ENCODE assay signal across 10 cellular contexts in the genomic region with DNA sequence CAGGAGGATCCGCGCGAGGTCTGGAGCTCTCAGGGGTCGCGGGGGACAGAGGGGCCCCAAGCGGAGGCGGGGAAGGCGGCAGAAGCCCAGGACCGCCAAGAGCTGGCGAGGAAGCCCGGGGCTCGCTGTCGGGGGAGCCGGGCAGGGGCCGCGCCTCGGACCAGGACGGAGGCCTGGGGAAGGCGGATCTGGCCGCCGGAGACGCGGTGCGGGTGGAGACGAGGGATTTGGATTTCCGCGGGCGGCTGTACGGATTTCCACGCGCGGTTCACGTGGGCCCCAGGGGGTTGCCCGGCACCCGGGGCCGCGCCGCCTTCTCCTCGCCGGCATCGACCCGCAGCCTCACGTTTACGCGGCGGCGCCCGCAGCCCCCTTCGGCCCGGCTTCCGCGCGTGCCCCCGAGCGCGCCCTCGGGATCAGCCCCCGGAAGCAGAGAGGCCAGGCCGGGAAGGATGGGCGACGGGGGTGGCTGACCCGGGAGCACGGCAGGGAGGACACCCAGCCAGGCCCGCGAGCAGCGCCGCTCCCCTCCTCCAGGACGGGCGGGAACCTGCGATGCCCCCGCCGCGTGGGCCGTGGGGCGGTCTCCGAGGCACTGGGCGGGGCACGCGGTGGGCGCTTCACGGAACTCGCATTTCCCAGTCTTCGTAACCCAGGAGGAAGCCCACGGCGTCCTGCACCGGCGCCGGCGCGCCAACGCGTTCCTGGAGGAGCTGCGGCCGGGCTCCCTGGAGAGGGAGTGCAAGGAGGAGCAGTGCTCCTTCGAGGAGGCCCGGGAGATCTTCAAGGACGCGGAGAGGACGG. TPM values are rescaled to one million over a fixed set of nuclear protein-coding genes. Genes with fewer than 3 reads are reported as not detected.
A peak's percentile ranks its signal among the peaks of the same experiment; 100 is the strongest.
DNase-seq lines count a peak whose midpoint lies in the region; ATAC-seq and TF ChIP-seq lines count a peak whose summit lies in the region.
"Had no signal": no experiment of that assay in that cellular context is flagged by ENCODE, and none has a peak within 500 bp of the region (broad histone marks: within the 10 kb centered on the region; RNA-seq: fewer than 3 reads in every experiment).

No MANE protein-coding gene starts in this region.

- DNase-seq in AG04449 (ENCODE audit: low read depth, low spot score) (no peak), WTC11 (ENCODE audit: low spot score) (peak; percentile 31), esophagus squamous epithelium (lab: John Stamatoyannopoulos, UW) (no peak), osteoblast (ENCODE audit: insufficient read length, low spot score, missing footprints) (peak; percentile 89), D341Med (ENCODE audit: low spot score) (no peak), GM10266 (ENCODE audit: extremely low spot score) (no peak)
- DNase-seq: SIG-M5 had no signal

- intact Hi-C loops in esophagus squamous epithelium (cut with DNase I): no loop called here

- no peak overlapping the region for H3K27ac ChIP-seq in esophagus squamous epithelium
- no peak overlapping the region for H3K27ac ChIP-seq in osteoblast (ENCODE audit: low read depth, low read length)

- peak overlapping the region; percentile 33 for H3K4me3 ChIP-seq in AG04449 (ENCODE audit: low read depth, low read length)
- H3K4me3 ChIP-seq in esophagus squamous epithelium: peak overlapping the region; percentile 17 to 66 (median 42)
- H3K4me3 ChIP-seq in osteoblast (ENCODE audit: insufficient read depth, low read length): no peak overlapping the region

- H4K20me1 ChIP-seq in osteoblast (ENCODE audit: insufficient read depth, low read length): no peaks in the 10 kb centered on the region

- H3K36me3 Mint-ChIP-seq in WTC11: 0 out of 2 replicates have a peak, but pooled peaks cover 2% of the 10 kb centered on the region

- H3K27me3 ChIP-seq in esophagus squamous epithelium (peaks cover 9 to 53% (median 11%) of the 10 kb centered on the region in 4 donors), osteoblast (ENCODE audit: insufficient read depth, low read length) (peaks cover 15% of the 10 kb centered on the region)

- H2AFZ ChIP-seq in osteoblast (ENCODE audit: low read length): no peak overlapping the region

- H3K4me1 Mint-ChIP-seq in WTC11: peaks cover 8% of the 10 kb centered on the region

- H3K4me1 ChIP-seq in esophagus squamous epithelium (peaks cover 7 to 17% (median 12%) of the 10 kb centered on the region in 3 donors), osteoblast (ENCODE audit: insufficient read depth, low read length) (no peaks in the 10 kb centered on the region)

- CTCF ChIA-PET in AG04449 (lab: Yijun Ruan, JAX) (no interaction called here), WTC11 (lab: Charles Lee) (interaction anchor here (1.0 to 1.2 kb wide), 2 partner anchors 20 to 81 kb away, joined by 3 to 5 read pairs; no protein-coding TSS in a partner anchor)

- H3K36me3 ChIP-seq in esophagus squamous epithelium (no peaks in the 10 kb centered on the region), osteoblast (ENCODE audit: insufficient read depth, low read length) (no peaks in the 10 kb centered on the region)

- POLR2A ChIA-PET in AG04449 (lab: Yijun Ruan, JAX) (no interaction called here), WTC11 (lab: Charles Lee) (interaction anchor here (1.1 kb wide), 1 partner anchor 13 kb away, joined by 3 read pairs; no protein-coding TSS in a partner anchor)

- TF ChIP-seq CTCF in AG04449 (IDR thresholded peaks at IDR 0.05; ENCODE audit: insufficient read depth, low read length, missing control alignments) (no peak), WTC11 (IDR thresholded peaks at IDR 0.05) (no peak), esophagus squamous epithelium (IDR thresholded peaks at IDR 0.05) (no peak), osteoblast (IDR thresholded peaks at IDR 0.05; ENCODE audit: extremely low read depth, low read depth, low read length) (no peak), GM10266 (IDR thresholded peaks at IDR 0.05; ENCODE audit: control insufficient read depth, insufficient read depth, low read depth, missing control alignments) (no peak)

- peak overlapping the region; percentile 55 for H3K4me3 Mint-ChIP-seq in WTC11

- TF ChIP-seq POLR2A in esophagus squamous epithelium (IDR thresholded peaks at IDR 0.05): no peak

- peaks cover 21% of the 10 kb centered on the region for H3K27me3 Mint-ChIP-seq in WTC11 (ENCODE audit: low read depth)

- 0 to 1% methylated on average over 15 to 27 of the region's 99 CpGs for WGBS in esophagus squamous epithelium, 2 donors

- no peaks in the 10 kb centered on the region for H3K9me3 ChIP-seq in esophagus squamous epithelium
- no peaks in the 10 kb centered on the region for H3K9me3 ChIP-seq in osteoblast (ENCODE audit: low read depth, low read length)

- H3K27ac Mint-ChIP-seq in WTC11: no peak overlapping the region

- no peak overlapping the region for H3K4me2 ChIP-seq in osteoblast (ENCODE audit: insufficient read depth, low read length)

- peaks cover 6% of the 10 kb centered on the region for H3K9me3 Mint-ChIP-seq in WTC11

- no peaks in the 10 kb centered on the region for H3K79me2 ChIP-seq in osteoblast (ENCODE audit: insufficient read depth, low read length)

- ATAC-seq in WTC11: peak; percentile 35
- no peak for ATAC-seq in HG02610 (IDR thresholded peaks at IDR 0.05; ENCODE audit: unreplicated experiment)
- ATAC-seq in HG02938 (IDR thresholded peaks at IDR 0.05; ENCODE audit: unreplicated experiment): no peak

TF ChIP-seq in WTC11, 78 proteins besides CTCF, POLR2A, EP300 and RAD21 (continues in another document):
- TF ChIP-seq, protein P1, sequence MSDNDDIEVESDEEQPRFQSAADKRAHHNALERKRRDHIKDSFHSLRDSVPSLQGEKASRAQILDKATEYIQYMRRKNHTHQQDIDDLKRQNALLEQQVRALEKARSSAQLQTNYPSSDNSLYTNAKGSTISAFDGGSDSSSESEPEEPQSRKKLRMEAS (CRISPR knock-in tag; IDR thresholded peaks at IDR 0.05): peak; percentile 16
- TF ChIP-seq SOX15 (CRISPR knock-in tag; IDR thresholded peaks at IDR 0.05) (no peak), ATF1 (CRISPR knock-in tag; IDR thresholded peaks at IDR 0.05) (no peak), CREM (CRISPR knock-in tag; IDR thresholded peaks at IDR 0.05) (no peak)
- TF ChIP-seq, protein P2, sequence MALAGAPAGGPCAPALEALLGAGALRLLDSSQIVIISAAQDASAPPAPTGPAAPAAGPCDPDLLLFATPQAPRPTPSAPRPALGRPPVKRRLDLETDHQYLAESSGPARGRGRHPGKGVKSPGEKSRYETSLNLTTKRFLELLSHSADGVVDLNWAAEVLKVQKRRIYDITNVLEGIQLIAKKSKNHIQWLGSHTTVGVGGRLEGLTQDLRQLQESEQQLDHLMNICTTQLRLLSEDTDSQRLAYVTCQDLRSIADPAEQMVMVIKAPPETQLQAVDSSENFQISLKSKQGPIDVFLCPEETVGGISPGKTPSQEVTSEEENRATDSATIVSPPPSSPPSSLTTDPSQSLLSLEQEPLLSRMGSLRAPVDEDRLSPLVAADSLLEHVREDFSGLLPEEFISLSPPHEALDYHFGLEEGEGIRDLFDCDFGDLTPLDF (CRISPR knock-in tag; IDR thresholded peaks at IDR 0.05): no peak
- TF ChIP-seq, protein P3, sequence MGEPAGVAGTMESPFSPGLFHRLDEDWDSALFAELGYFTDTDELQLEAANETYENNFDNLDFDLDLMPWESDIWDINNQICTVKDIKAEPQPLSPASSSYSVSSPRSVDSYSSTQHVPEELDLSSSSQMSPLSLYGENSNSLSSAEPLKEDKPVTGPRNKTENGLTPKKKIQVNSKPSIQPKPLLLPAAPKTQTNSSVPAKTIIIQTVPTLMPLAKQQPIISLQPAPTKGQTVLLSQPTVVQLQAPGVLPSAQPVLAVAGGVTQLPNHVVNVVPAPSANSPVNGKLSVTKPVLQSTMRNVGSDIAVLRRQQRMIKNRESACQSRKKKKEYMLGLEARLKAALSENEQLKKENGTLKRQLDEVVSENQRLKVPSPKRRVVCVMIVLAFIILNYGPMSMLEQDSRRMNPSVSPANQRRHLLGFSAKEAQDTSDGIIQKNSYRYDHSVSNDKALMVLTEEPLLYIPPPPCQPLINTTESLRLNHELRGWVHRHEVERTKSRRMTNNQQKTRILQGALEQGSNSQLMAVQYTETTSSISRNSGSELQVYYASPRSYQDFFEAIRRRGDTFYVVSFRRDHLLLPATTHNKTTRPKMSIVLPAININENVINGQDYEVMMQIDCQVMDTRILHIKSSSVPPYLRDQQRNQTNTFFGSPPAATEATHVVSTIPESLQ (CRISPR knock-in tag; IDR thresholded peaks at IDR 0.05): no peak
- TF ChIP-seq, protein P4, sequence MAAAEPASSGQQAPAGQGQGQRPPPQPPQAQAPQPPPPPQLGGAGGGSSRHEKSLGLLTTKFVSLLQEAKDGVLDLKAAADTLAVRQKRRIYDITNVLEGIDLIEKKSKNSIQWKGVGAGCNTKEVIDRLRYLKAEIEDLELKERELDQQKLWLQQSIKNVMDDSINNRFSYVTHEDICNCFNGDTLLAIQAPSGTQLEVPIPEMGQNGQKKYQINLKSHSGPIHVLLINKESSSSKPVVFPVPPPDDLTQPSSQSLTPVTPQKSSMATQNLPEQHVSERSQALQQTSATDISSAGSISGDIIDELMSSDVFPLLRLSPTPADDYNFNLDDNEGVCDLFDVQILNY (CRISPR knock-in tag; IDR thresholded peaks at IDR 0.05): no peak

RNA-seq across cellular contexts. Expression of a gene that starts 4.7 kb away (rescaled TPM):
- total RNA-seq in WTC11 (2021) (0.26 to 1.5 TPM (median 1.3 TPM) in 3 replicates), esophagus squamous epithelium (not detected), osteoblast (under 0.01 TPM in 1 of 2 replicates, not detected in the other)

RNA-seq across cellular contexts. Expression of a gene that starts 12.3 kb away (rescaled TPM):
- total RNA-seq in WTC11 (2021) (0.87 to 2.8 TPM (median 2.6 TPM) in 3 replicates), esophagus squamous epithelium (10 to 100 TPM in 1 of 4 donors, 1 to 10 TPM in 2, under 1 TPM in 1; 0.61 to 21.6 (median 4.5) TPM), osteoblast (0.29 TPM in 1 of 2 replicates, not detected in the other)
- total RNA-seq: Daoy had no signal

RNA-seq across cellular contexts. Expression of a gene that starts 48.2 kb away (rescaled TPM):
- total RNA-seq in WTC11 (2021) (not detected in 3 replicates), esophagus squamous epithelium (not detected), osteoblast (not detected in 2 replicates)
- total RNA-seq: Daoy had no signal

Comparison
In these comparisons a context has a peak if more than half of its experiments do, and no peak if none do; other contexts are left out.
1. DNase-seq: peak in WTC11 (single experiment) and osteoblast (single experiment); none in AG04449 (single experiment), esophagus squamous epithelium (single experiment), D341Med (single experiment) and GM10266 (single experiment).